1 cellular context compared by ENCODE assay signal in genomic region chr4:1899149-1900086, GRCh38.
TF ChIP-seq lines count a peak whose summit lies in the region.

No MANE protein-coding gene starts in this region.

TF ChIP-seq in HepG2, 621 proteins besides CTCF, POLR2A, EP300 and RAD21 (continued from another document and continues in another):
- TF ChIP-seq, protein P1, sequence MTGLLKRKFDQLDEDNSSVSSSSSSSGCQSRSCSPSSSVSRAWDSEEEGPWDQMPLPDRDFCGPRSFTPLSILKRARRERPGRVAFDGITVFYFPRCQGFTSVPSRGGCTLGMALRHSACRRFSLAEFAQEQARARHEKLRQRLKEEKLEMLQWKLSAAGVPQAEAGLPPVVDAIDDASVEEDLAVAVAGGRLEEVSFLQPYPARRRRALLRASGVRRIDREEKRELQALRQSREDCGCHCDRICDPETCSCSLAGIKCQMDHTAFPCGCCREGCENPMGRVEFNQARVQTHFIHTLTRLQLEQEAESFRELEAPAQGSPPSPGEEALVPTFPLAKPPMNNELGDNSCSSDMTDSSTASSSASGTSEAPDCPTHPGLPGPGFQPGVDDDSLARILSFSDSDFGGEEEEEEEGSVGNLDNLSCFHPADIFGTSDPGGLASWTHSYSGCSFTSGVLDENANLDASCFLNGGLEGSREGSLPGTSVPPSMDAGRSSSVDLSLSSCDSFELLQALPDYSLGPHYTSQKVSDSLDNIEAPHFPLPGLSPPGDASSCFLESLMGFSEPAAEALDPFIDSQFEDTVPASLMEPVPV (CRISPR knock-in tag; IDR thresholded peaks at IDR 0.05) = no peak
- 0 out of 2 replicates have a peak, but pooled peaks have one; percentile 28 for TF ChIP-seq GABPB1 (CRISPR knock-in tag; IDR thresholded peaks at IDR 0.05)
- 0 out of 2 replicates have a peak, but pooled peaks have one; percentile 20 for TF ChIP-seq ZNF292 (CRISPR knock-in tag; IDR thresholded peaks at IDR 0.05; ENCODE audit: borderline replicate concordance, low read depth)
- TF ChIP-seq ZNF350 (CRISPR knock-in tag; IDR thresholded peaks at IDR 0.05; ENCODE audit: borderline replicate concordance, low read depth) = peak; percentile 35; the same call in 1 of the 2 replicates
- TF ChIP-seq ZFYVE20 (CRISPR knock-in tag; IDR thresholded peaks at IDR 0.05; ENCODE audit: borderline replicate concordance, low read depth) = no peak
- peak; percentile 69 for TF ChIP-seq ZNF501 (CRISPR knock-in tag; IDR thresholded peaks at IDR 0.05)
- TF ChIP-seq KDM1A (CRISPR knock-in tag; IDR thresholded peaks at IDR 0.05) = peak; percentile 75
- TF ChIP-seq CHCHD3 (CRISPR knock-in tag; IDR thresholded peaks at IDR 0.05) = no peak
- TF ChIP-seq, protein P2, sequence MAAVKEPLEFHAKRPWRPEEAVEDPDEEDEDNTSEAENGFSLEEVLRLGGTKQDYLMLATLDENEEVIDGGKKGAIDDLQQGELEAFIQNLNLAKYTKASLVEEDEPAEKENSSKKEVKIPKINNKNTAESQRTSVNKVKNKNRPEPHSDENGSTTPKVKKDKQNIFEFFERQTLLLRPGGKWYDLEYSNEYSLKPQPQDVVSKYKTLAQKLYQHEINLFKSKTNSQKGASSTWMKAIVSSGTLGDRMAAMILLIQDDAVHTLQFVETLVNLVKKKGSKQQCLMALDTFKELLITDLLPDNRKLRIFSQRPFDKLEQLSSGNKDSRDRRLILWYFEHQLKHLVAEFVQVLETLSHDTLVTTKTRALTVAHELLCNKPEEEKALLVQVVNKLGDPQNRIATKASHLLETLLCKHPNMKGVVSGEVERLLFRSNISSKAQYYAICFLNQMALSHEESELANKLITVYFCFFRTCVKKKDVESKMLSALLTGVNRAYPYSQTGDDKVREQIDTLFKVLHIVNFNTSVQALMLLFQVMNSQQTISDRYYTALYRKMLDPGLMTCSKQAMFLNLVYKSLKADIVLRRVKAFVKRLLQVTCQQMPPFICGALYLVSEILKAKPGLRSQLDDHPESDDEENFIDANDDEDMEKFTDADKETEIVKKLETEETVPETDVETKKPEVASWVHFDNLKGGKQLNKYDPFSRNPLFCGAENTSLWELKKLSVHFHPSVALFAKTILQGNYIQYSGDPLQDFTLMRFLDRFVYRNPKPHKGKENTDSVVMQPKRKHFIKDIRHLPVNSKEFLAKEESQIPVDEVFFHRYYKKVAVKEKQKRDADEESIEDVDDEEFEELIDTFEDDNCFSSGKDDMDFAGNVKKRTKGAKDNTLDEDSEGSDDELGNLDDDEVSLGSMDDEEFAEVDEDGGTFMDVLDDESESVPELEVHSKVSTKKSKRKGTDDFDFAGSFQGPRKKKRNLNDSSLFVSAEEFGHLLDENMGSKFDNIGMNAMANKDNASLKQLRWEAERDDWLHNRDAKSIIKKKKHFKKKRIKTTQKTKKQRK (IDR thresholded peaks at IDR 0.05; ENCODE audit: low read length) = no peak
- TF ChIP-seq, protein P3, sequence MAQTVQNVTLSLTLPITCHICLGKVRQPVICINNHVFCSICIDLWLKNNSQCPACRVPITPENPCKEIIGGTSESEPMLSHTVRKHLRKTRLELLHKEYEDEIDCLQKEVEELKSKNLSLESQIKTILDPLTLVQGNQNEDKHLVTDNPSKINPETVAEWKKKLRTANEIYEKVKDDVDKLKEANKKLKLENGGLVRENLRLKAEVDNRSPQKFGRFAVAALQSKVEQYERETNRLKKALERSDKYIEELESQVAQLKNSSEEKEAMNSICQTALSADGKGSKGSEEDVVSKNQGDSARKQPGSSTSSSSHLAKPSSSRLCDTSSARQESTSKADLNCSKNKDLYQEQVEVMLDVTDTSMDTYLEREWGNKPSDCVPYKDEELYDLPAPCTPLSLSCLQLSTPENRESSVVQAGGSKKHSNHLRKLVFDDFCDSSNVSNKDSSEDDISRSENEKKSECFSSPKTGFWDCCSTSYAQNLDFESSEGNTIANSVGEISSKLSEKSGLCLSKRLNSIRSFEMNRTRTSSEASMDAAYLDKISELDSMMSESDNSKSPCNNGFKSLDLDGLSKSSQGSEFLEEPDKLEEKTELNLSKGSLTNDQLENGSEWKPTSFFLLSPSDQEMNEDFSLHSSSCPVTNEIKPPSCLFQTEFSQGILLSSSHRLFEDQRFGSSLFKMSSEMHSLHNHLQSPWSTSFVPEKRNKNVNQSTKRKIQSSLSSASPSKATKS (CRISPR knock-in tag; IDR thresholded peaks at IDR 0.05) = no peak
- no peak for TF ChIP-seq SOX13 (IDR thresholded peaks at IDR 0.05)
- TF ChIP-seq SOX13 (CRISPR knock-in tag; conservative IDR thresholded peaks at IDR 0.05 in 1 of 2, IDR thresholded peaks at IDR 0.05 in 1 of 2) = 0 out of 4 replicates have a peak, but pooled peaks of 1 of the 2 experiments have one; percentile 11
- no peak for TF ChIP-seq FOXK2 (IDR thresholded peaks at IDR 0.05)
- no peak for TF ChIP-seq ZNF121 (CRISPR knock-in tag; IDR thresholded peaks at IDR 0.05)
- TF ChIP-seq, protein P4, sequence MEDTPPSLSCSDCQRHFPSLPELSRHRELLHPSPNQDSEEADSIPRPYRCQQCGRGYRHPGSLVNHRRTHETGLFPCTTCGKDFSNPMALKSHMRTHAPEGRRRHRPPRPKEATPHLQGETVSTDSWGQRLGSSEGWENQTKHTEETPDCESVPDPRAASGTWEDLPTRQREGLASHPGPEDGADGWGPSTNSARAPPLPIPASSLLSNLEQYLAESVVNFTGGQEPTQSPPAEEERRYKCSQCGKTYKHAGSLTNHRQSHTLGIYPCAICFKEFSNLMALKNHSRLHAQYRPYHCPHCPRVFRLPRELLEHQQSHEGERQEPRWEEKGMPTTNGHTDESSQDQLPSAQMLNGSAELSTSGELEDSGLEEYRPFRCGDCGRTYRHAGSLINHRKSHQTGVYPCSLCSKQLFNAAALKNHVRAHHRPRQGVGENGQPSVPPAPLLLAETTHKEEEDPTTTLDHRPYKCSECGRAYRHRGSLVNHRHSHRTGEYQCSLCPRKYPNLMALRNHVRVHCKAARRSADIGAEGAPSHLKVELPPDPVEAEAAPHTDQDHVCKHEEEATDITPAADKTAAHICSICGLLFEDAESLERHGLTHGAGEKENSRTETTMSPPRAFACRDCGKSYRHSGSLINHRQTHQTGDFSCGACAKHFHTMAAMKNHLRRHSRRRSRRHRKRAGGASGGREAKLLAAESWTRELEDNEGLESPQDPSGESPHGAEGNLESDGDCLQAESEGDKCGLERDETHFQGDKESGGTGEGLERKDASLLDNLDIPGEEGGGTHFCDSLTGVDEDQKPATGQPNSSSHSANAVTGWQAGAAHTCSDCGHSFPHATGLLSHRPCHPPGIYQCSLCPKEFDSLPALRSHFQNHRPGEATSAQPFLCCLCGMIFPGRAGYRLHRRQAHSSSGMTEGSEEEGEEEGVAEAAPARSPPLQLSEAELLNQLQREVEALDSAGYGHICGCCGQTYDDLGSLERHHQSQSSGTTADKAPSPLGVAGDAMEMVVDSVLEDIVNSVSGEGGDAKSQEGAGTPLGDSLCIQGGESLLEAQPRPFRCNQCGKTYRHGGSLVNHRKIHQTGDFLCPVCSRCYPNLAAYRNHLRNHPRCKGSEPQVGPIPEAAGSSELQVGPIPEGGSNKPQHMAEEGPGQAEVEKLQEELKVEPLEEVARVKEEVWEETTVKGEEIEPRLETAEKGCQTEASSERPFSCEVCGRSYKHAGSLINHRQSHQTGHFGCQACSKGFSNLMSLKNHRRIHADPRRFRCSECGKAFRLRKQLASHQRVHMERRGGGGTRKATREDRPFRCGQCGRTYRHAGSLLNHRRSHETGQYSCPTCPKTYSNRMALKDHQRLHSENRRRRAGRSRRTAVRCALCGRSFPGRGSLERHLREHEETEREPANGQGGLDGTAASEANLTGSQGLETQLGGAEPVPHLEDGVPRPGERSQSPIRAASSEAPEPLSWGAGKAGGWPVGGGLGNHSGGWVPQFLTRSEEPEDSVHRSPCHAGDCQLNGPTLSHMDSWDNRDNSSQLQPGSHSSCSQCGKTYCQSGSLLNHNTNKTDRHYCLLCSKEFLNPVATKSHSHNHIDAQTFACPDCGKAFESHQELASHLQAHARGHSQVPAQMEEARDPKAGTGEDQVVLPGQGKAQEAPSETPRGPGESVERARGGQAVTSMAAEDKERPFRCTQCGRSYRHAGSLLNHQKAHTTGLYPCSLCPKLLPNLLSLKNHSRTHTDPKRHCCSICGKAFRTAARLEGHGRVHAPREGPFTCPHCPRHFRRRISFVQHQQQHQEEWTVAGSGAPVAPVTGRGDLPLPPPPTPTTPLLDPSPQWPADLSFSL (CRISPR knock-in tag; IDR thresholded peaks at IDR 0.05) = no peak
- 0 out of 2 replicates have a peak, but pooled peaks have one; percentile 36 for TF ChIP-seq ERF (CRISPR knock-in tag; IDR thresholded peaks at IDR 0.05)
- peak; percentile 49; the same call in 1 of the 2 replicates for TF ChIP-seq HOXA3 (CRISPR knock-in tag; IDR thresholded peaks at IDR 0.05)
- TF ChIP-seq, protein P5, sequence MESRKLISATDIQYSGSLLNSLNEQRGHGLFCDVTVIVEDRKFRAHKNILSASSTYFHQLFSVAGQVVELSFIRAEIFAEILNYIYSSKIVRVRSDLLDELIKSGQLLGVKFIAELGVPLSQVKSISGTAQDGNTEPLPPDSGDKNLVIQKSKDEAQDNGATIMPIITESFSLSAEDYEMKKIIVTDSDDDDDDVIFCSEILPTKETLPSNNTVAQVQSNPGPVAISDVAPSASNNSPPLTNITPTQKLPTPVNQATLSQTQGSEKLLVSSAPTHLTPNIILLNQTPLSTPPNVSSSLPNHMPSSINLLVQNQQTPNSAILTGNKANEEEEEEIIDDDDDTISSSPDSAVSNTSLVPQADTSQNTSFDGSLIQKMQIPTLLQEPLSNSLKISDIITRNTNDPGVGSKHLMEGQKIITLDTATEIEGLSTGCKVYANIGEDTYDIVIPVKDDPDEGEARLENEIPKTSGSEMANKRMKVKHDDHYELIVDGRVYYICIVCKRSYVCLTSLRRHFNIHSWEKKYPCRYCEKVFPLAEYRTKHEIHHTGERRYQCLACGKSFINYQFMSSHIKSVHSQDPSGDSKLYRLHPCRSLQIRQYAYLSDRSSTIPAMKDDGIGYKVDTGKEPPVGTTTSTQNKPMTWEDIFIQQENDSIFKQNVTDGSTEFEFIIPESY (CRISPR knock-in tag; IDR thresholded peaks at IDR 0.05) = 0 out of 2 replicates have a peak, but pooled peaks have one; percentile 21
- peak; percentile 60 for TF ChIP-seq THAP11 (CRISPR knock-in tag; IDR thresholded peaks at IDR 0.05)
- TF ChIP-seq NFRKB (IDR thresholded peaks at IDR 0.05) = no peak
- TF ChIP-seq ZNF331 (CRISPR knock-in tag; IDR thresholded peaks at IDR 0.05) = peak; percentile 36; the same call in 1 of the 2 replicates
- TF ChIP-seq SALL1 (CRISPR knock-in tag; IDR thresholded peaks at IDR 0.05) = peak; percentile 40; the same call in 1 of the 2 replicates
- peak; percentile 30; the same call in 1 of the 2 replicates for TF ChIP-seq ARID4A (CRISPR knock-in tag; IDR thresholded peaks at IDR 0.05; ENCODE audit: borderline replicate concordance)
- no peak for TF ChIP-seq ZNF20 (CRISPR knock-in tag; IDR thresholded peaks at IDR 0.05)
- TF ChIP-seq ZNF768 (CRISPR knock-in tag; IDR thresholded peaks at IDR 0.05) = peak; percentile 37; the same call in 1 of the 2 replicates
- TF ChIP-seq, protein P6, sequence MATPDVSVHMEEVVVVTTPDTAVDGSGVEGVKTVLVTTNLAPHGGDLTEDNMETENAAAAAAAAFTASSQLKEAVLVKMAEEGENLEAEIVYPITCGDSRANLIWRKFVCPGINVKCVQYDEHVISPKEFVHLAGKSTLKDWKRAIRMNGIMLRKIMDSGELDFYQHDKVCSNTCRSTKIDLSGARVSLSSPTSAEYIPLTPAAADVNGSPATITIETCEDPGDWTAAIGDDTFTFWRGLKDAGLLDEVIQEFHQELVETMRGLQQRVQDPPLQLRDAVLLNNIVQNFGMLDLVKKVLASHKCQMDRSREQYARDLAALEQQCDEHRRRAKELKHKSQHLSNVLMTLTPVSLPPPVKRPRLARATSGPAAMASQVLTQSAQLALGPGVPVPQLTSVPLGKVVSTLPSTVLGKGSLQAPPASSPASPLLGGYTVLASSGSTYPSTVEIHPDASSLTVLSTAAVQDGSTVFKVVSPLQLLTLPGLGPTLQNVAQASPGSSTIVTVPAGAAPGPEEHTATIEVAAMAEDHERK (CRISPR knock-in tag; IDR thresholded peaks at IDR 0.05; ENCODE audit: low read depth) = no peak
- TF ChIP-seq FOXA1 (IDR thresholded peaks at IDR 0.05) = no peak
- peak; percentile 15; the same call in 1 of the 2 replicates for TF ChIP-seq FOXA1 (CRISPR knock-in tag; IDR thresholded peaks at IDR 0.05)
- TF ChIP-seq ZMAT3 (CRISPR knock-in tag; conservative IDR thresholded peaks at IDR 0.05) = no peak
- TF ChIP-seq ZBTB38 (CRISPR knock-in tag; IDR thresholded peaks at IDR 0.05) = peak; percentile 65; the same call in 1 of the 2 replicates
- TF ChIP-seq, protein P7, sequence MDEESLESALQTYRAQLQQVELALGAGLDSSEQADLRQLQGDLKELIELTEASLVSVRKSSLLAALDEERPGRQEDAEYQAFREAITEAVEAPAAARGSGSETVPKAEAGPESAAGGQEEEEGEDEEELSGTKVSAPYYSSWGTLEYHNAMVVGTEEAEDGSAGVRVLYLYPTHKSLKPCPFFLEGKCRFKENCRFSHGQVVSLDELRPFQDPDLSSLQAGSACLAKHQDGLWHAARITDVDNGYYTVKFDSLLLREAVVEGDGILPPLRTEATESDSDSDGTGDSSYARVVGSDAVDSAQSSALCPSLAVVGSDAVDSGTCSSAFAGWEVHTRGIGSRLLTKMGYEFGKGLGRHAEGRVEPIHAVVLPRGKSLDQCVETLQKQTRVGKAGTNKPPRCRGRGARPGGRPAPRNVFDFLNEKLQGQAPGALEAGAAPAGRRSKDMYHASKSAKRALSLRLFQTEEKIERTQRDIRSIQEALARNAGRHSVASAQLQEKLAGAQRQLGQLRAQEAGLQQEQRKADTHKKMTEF (CRISPR knock-in tag; IDR thresholded peaks at IDR 0.05) = 0 out of 2 replicates have a peak, but pooled peaks have one; percentile 27
